ENCODE assay signal across 8 cellular contexts in genomic region chr6:35919827-35920751, GRCh38. TPM values are rescaled to one million over a fixed set of nuclear protein-coding genes. Genes with fewer than 3 reads are reported as not detected.
DNase-seq lines count a peak whose midpoint lies in the region; ATAC-seq, FAIRE-seq and TF ChIP-seq lines count a peak whose summit lies in the region.

No MANE protein-coding gene starts in this region.

- POLR2A ChIA-PET in HCT116 (lab: Charles Lee), result no interaction called here
- POLR2A ChIA-PET in endothelial cell of umbilical vein (lab: Charles Lee), result no interaction called here

- intact Hi-C loops in HCT116 (cut with micrococcal nuclease) (no loop called here), endothelial cell of umbilical vein (cut with micrococcal nuclease) (loop anchor here (2.0 kb wide), 2 partner anchors 35 to 107 kb away; partner anchors contain the start of gene MAPK14)

- no peaks in the 10 kb centered on the region for H3K9me3 ChIP-seq in HCT116 (ENCODE audit: control insufficient read depth in 1 of 2, insufficient read depth in 1 of 2, low read depth in 1 of 2, low read length in 2 of 2)
- no peaks in the 10 kb centered on the region for H3K9me3 ChIP-seq in endothelial cell of umbilical vein (replicated peaks; ENCODE audit: control insufficient read depth, insufficient read depth, low read length)
- no peaks in the 10 kb centered on the region for H3K9me3 ChIP-seq in muscle layer of duodenum (ENCODE audit: control insufficient read depth in 1 of 2, low read length in 2 of 2)

- H3K4me2 ChIP-seq in HCT116 (ENCODE audit: low read length) (peak overlapping the region; percentile 87), endothelial cell of umbilical vein (ENCODE audit: insufficient read depth, low read length) (peak overlapping the region; percentile 92)

- peak overlapping the region; percentile 78 to 99 for H3K4me3 ChIP-seq in HCT116 (replicated peaks in 1 of 2; ENCODE audit: low read depth in 1 of 2, low read length in 2 of 2)
- H3K4me3 ChIP-seq in endothelial cell of umbilical vein (replicated peaks in 1 of 3; ENCODE audit: insufficient read depth in 1 of 3, low read depth in 1 of 3, low read length in 3 of 3), result peak overlapping the region; percentile 36 to 96 (median 83)
- peak overlapping the region; percentile 84 to 88 for H3K4me3 ChIP-seq in muscle layer of duodenum (ENCODE audit: low read depth in 1 of 2, low read length in 2 of 2)

- H4K20me1 ChIP-seq in HCT116 (ENCODE audit: insufficient read depth) (peaks cover 3% of the 10 kb centered on the region; the same call in 1 of the 2 replicates), endothelial cell of umbilical vein (replicated peaks; ENCODE audit: control insufficient read depth, extremely low read depth, insufficient read depth, low read length) (no peaks in the 10 kb centered on the region)

- RAD21 ChIA-PET in HCT116 (lab: Charles Lee; ENCODE audit: low non-redundant PET in 1 of 2, low total read pairs in 2 of 2, uncharacterized antibody in 2 of 2, unreplicated experiment in 2 of 2), result no interaction called here

- H2AFZ ChIP-seq in HCT116 (ENCODE audit: low read depth, low read length, poor library complexity, severe bottlenecking), result no peak overlapping the region
- H2AFZ ChIP-seq in endothelial cell of umbilical vein (ENCODE audit: low read depth, low read length), result peak overlapping the region; percentile 6

- no peaks in the 10 kb centered on the region for H3K9me2 ChIP-seq in HCT116 (ENCODE audit: insufficient read depth)

- H3K4me1 ChIP-seq in HCT116 (ENCODE audit: control insufficient read depth in 1 of 2, insufficient read depth in 2 of 2, low read length in 2 of 2) (peaks cover 14 to 30% of the 10 kb centered on the region in 2 experiments), endothelial cell of umbilical vein (ENCODE audit: control insufficient read depth, extremely low read depth, insufficient read depth, low read length) (peaks cover 25% of the 10 kb centered on the region), muscle layer of duodenum (ENCODE audit: control insufficient read depth in 1 of 2, insufficient read depth in 2 of 2, low read length in 2 of 2) (peaks cover 0 to 21% of the 10 kb centered on the region in 2 donors)

- TF ChIP-seq POLR2A in HCT116 (IDR thresholded peaks at IDR 0.05; ENCODE audit: borderline replicate concordance, extremely low read depth, insufficient read depth, insufficient read length), result no peak
- TF ChIP-seq POLR2A in endothelial cell of umbilical vein (IDR thresholded peaks at IDR 0.05; ENCODE audit: low read depth, low read length), result peak; percentile 39

- H3K9me1 ChIP-seq in endothelial cell of umbilical vein (replicated peaks; ENCODE audit: control insufficient read depth, extremely low read depth, insufficient read depth, low read length), result no peaks in the 10 kb centered on the region

- TF ChIP-seq RAD21 in HCT116 (IDR thresholded peaks at IDR 0.05; ENCODE audit: low read depth), result no peak

- TSS peak; percentile 46 for BruUV-seq in HCT116 (replicated peaks; lab: Mats Ljungman, UMichigan)
- TSS peak; percentile 26 for BruUV-seq in endothelial cell of umbilical vein (replicated peaks; lab: Mats Ljungman, UMichigan)

- DNase-seq in DMS79 treated with DMSO at 0.1 percent for 48 hours (lab: John Stamatoyannopoulos, UW) (peak; percentile 68), DMS79 (lab: John Stamatoyannopoulos, UW) (no peak), HCT116 (ENCODE audit: low read depth, low spot score) (no peak), MV-4-11 (lab: John Stamatoyannopoulos, UW) (peak; percentile 39), endothelial cell of umbilical vein (ENCODE audit: low read depth, low spot score) (peak; percentile 90)
- peak; percentile 19 to 36 for DNase-seq in activated CD8-positive, alpha-beta memory T cell treated with anti-CD3 and anti-CD28 coated beads for 1 hour (ENCODE audit: extremely low read depth in 1 of 2, low read depth in 1 of 2)
- peak; percentile 34 to 38 for DNase-seq in stimulated activated CD8-positive, alpha-beta memory T cell treated with anti-CD3 and anti-CD28 coated beads, Interleukin-7, amount 100 ng/mL, for 4 hours (ENCODE audit: low read depth in 2 of 2)

- H3K27ac ChIP-seq in HCT116 (ENCODE audit: low read depth, low read length) (peak overlapping the region; percentile 76), endothelial cell of umbilical vein (ENCODE audit: insufficient read depth, low read depth, low read length) (peak overlapping the region; percentile 27), muscle layer of duodenum (ENCODE audit: low read length) (peak overlapping the region; percentile 86)

- no peak for TF ChIP-seq CTCF in HCT116 (IDR thresholded peaks at IDR 0.05 in 2 of 3, conservative IDR thresholded peaks at IDR 0.05 in 1 of 3; ENCODE audit: borderline replicate concordance in 1 of 3, insufficient read depth in 1 of 3, low read depth in 2 of 3, low read length in 2 of 3)
- no peak for TF ChIP-seq CTCF in endothelial cell of umbilical vein (IDR thresholded peaks at IDR 0.05; ENCODE audit: extremely low read depth in 1 of 2, insufficient read depth in 1 of 2, low read depth in 1 of 2, low read length in 2 of 2)

- ATAC-seq in HCT116, result peak; percentile 46

- H3K79me2 ChIP-seq in HCT116 (ENCODE audit: insufficient read depth, low read length) (peaks cover 56% of the 10 kb centered on the region), endothelial cell of umbilical vein (ENCODE audit: control insufficient read depth, insufficient read depth, low read length) (peaks cover 44% of the 10 kb centered on the region)

- peaks cover 3 to 15% of the 10 kb centered on the region in 2 experiments; a peak in 1 of 4 replicates for H3K36me3 ChIP-seq in HCT116 (ENCODE audit: control insufficient read depth in 1 of 2, insufficient read depth in 2 of 2, low read length in 2 of 2)
- no peaks in the 10 kb centered on the region for H3K36me3 ChIP-seq in endothelial cell of umbilical vein (ENCODE audit: control insufficient read depth in 2 of 2, extremely low read depth in 1 of 2, insufficient read depth in 2 of 2, low read length in 2 of 2)
- H3K36me3 ChIP-seq in muscle layer of duodenum (ENCODE audit: control insufficient read depth in 1 of 2, insufficient read depth in 2 of 2, low read length in 2 of 2), result no peaks in the 10 kb centered on the region

- dilution Hi-C loops in endothelial cell of umbilical vein (cut with MboI; ENCODE audit: extremely low pct_ligation_motif_present, low sequenced_read_pairs), result no loop called here

- CTCF ChIA-PET in HCT116 (lab: Charles Lee) (no interaction called here), endothelial cell of umbilical vein (lab: Charles Lee) (interaction anchor here (1.2 kb wide), 1 partner anchor 106 kb away, joined by 3 read pairs; no protein-coding TSS in a partner anchor)

- H3K27me3 ChIP-seq in HCT116 (ENCODE audit: insufficient read depth, low read length) (no peaks in the 10 kb centered on the region), endothelial cell of umbilical vein (ENCODE audit: control insufficient read depth in 2 of 2, insufficient read depth in 2 of 2, low read length in 2 of 2) (no peaks in the 10 kb centered on the region), muscle layer of duodenum (ENCODE audit: low read depth, low read length) (no peaks in the 10 kb centered on the region)

- H3K9ac ChIP-seq in HCT116 (ENCODE audit: low read length) (peak overlapping the region; percentile 96), endothelial cell of umbilical vein (replicated peaks; ENCODE audit: extremely low read depth, insufficient read depth, low read length) (peak overlapping the region; percentile 63)

- FAIRE-seq in endothelial cell of umbilical vein (lab: Jason Lieb, UNC), result peak; percentile 84

TF ChIP-seq in HCT116, 20 proteins besides CTCF, POLR2A, EP300 and RAD21 (continues in another document):
- TF ChIP-seq SIN3A (IDR thresholded peaks at IDR 0.05; ENCODE audit: low read depth) (0 out of 2 replicates have a peak, but pooled peaks have one; percentile 33), TCF7L2 (IDR thresholded peaks at IDR 0.05; ENCODE audit: borderline replicate concordance, extremely low read depth, insufficient read depth, insufficient read length) (no peak), SRF (IDR thresholded peaks at IDR 0.05; ENCODE audit: low read depth) (no peak), EZH2 (IDR thresholded peaks at IDR 0.05) (no peak), MAX (IDR thresholded peaks at IDR 0.05) (peak; percentile 47; the same call in 1 of the 2 replicates), EZH2phosphoT487 (IDR thresholded peaks at IDR 0.05; ENCODE audit: borderline replicate concordance) (no peak)

TF ChIP-seq in endothelial cell of umbilical vein, 7 proteins besides CTCF, POLR2A, EP300 and RAD21:
- no peak for TF ChIP-seq MYC (IDR thresholded peaks at IDR 0.05; ENCODE audit: low read depth, low read length)
- no peak for TF ChIP-seq EZH2 (IDR thresholded peaks at IDR 0.05; ENCODE audit: borderline replicate concordance, low read depth, low read length, severe bottlenecking)
- TF ChIP-seq MAX (IDR thresholded peaks at IDR 0.05; ENCODE audit: insufficient read depth, insufficient read length), result no peak
- no peak for TF ChIP-seq JUN (IDR thresholded peaks at IDR 0.05; ENCODE audit: borderline replicate concordance, insufficient read depth, insufficient read length, low read depth)
- peak; percentile 63 for TF ChIP-seq POLR2AphosphoS5 (IDR thresholded peaks at IDR 0.05; ENCODE audit: insufficient read depth, low read depth, low read length)
- TF ChIP-seq GATA2 (IDR thresholded peaks at IDR 0.05; ENCODE audit: insufficient read depth, insufficient read length, low read depth, low read length), result peak; percentile 17
- TF ChIP-seq FOS (IDR thresholded peaks at IDR 0.05; ENCODE audit: borderline replicate concordance, insufficient read depth, low read length), result peak; percentile 83

RNA-seq across cellular contexts. Expression of gene SRPK1, which starts 0.8 kb away (rescaled TPM):
- total RNA-seq in HCT116 (2021; ENCODE audit: unreplicated experiment), result 89.4 TPM
- polyA plus RNA-seq in HCT116 (2012), result 20.5 and 27.7 TPM in 2 replicates
- total RNA-seq in endothelial cell of umbilical vein, result 72.7 and 82.2 TPM in 2 replicates
- 14.0 and 18.9 TPM in 2 replicates for polyA plus RNA-seq in endothelial cell of umbilical vein
- 20.3 and 25.4 TPM in 2 replicates for polyA plus RNA-seq in endothelial cell of umbilical vein (2011; cell fraction: cytosol; rRNA removed)
- polyA plus RNA-seq in endothelial cell of umbilical vein (2011; cell fraction: nucleus; rRNA removed), result 48.8 and 64.2 TPM in 2 replicates
- 44.2 and 67.9 TPM in 2 replicates for polyA plus RNA-seq in endothelial cell of umbilical vein (2012)
- 53.3 and 56.8 TPM in 2 replicates for polyA minus RNA-seq in endothelial cell of umbilical vein
- polyA minus RNA-seq in endothelial cell of umbilical vein (2011; cell fraction: cytosol; rRNA and poly(A)+ RNA removed), result 64.8 TPM
- 65.7 and 90.6 TPM in 2 replicates for polyA minus RNA-seq in endothelial cell of umbilical vein (2011; cell fraction: nucleus; rRNA and poly(A)+ RNA removed)

Comparison
In these comparisons a context has a peak if more than half of its experiments do, and no peak if none do; other contexts are left out.
1. DNase-seq: peak in DMS79 treated with DMSO at 0.1 percent for 48 hours (single experiment), MV-4-11 (single experiment), activated CD8-positive, alpha-beta memory T cell treated with anti-CD3 and anti-CD28 coated beads for 1 hour (2 of 2), endothelial cell of umbilical vein (single experiment) and stimulated activated CD8-positive, alpha-beta memory T cell treated with anti-CD3 and anti-CD28 coated beads, Interleukin-7, amount 100 ng/mL, for 4 hours (2 of 2); none in DMS79 (single experiment) and HCT116 (single experiment).
2. H3K27ac ChIP-seq: peak in every context shown above with its lines; median percentile 86 in muscle layer of duodenum; 76 in HCT116; 27 in endothelial cell of umbilical vein.
3. Peak in every context shown above with its lines, with median percentiles within 50 percentile points of each other: H3K4me3 ChIP-seq.